ENCODE assay signal across 9 cellular contexts in genomic region chr11:65559535-65559934, GRCh38. TPM values are rescaled to one million over a fixed set of nuclear protein-coding genes. Genes with fewer than 3 reads are reported as not detected.
A peak's percentile ranks its signal among the peaks of the same experiment; 100 is the strongest.
DNase-seq lines count a peak whose midpoint lies in the region; ATAC-seq, FAIRE-seq and TF ChIP-seq lines count a peak whose summit lies in the region.
"Had no signal": no experiment of that assay in that cellular context is flagged by ENCODE, and none has a peak within 500 bp of the region (broad histone marks: within the 10 kb centered on the region; RNA-seq: fewer than 3 reads in every experiment).

No MANE protein-coding gene starts in this region.

- H3K4me3 ChIP-seq in ascending aorta = peak overlapping the region; percentile 79 to 82
- H3K4me3 ChIP-seq in mesodermal cell (ENCODE audit: extremely low read depth, insufficient read depth, low read length, poor library complexity, severe bottlenecking) = no peak overlapping the region
- no peak overlapping the region for H3K4me3 ChIP-seq in tibial nerve

- TF ChIP-seq EP300 in tibial nerve (IDR thresholded peaks at IDR 0.05) = no peak

- H3K4me1 ChIP-seq in ascending aorta (peaks cover 29 to 64% of the 10 kb centered on the region in 2 donors), mesodermal cell (ENCODE audit: control insufficient read depth, insufficient read depth, low read length, poor library complexity, severe bottlenecking) (peaks cover 51% of the 10 kb centered on the region), tibial nerve (peaks cover 0 to 59% (median 53%) of the 10 kb centered on the region in 4 donors)

- ATAC-seq in GM18505 (IDR thresholded peaks at IDR 0.05; ENCODE audit: unreplicated experiment) (no peak), GM21390 (IDR thresholded peaks at IDR 0.05; ENCODE audit: unreplicated experiment) (no peak)

- no peaks in the 10 kb centered on the region for H3K27me3 ChIP-seq in ascending aorta
- no peaks in the 10 kb centered on the region for H3K27me3 ChIP-seq in tibial nerve
- H3K27me3 ChIP-seq: BE2C had no signal

- no peak for FAIRE-seq in frontal cortex (lab: Jason Lieb, UNC)

- H3K36me3 ChIP-seq in ascending aorta (no peaks in the 10 kb centered on the region), mesodermal cell (ENCODE audit: control insufficient read depth, insufficient read depth, low read length) (no peaks in the 10 kb centered on the region), tibial nerve (no peaks in the 10 kb centered on the region)
- H3K36me3 ChIP-seq: BE2C had no signal

- H3K27ac ChIP-seq in ascending aorta (peak overlapping the region; percentile 97 to 99), mesodermal cell (ENCODE audit: low read depth, low read length, severe bottlenecking) (peak overlapping the region; percentile 50), tibial nerve (peak overlapping the region; percentile 95 to 98 (median 98))

- DNase-seq in activated CD8-positive, alpha-beta memory T cell treated with anti-CD3 and anti-CD28 coated beads for 24 hours = peak; percentile 58
- DNase-seq in activated CD8-positive, alpha-beta memory T cell treated with anti-CD3 and anti-CD28 coated beads, Interleukin-2, amount 50 U/mL, for 4 hours = no peak
- DNase-seq in ascending aorta (ENCODE audit: low spot score in 2 of 2) (no peak), tibial nerve (ENCODE audit: low spot score in 2 of 2) (no peak), frontal cortex (ENCODE audit: low spot score in 2 of 2) (no peak)
- DNase-seq: BE2C had no signal

- TF ChIP-seq CTCF in ascending aorta (IDR thresholded peaks at IDR 0.05) (no peak), tibial nerve (IDR thresholded peaks at IDR 0.05) (no peak)

- WGBS in mesodermal cell (ENCODE audit: insufficient coverage in 2 of 2), 2 experiments = 71 to 89% methylated on average over 3 to 4 of the region's 5 CpGs
- 63 to 65% methylated on average over 5 of the region's 5 CpGs for WGBS in tibial nerve, 2 donors

- TF ChIP-seq POLR2A in tibial nerve (IDR thresholded peaks at IDR 0.05) (no peak), GM18505 (IDR thresholded peaks at IDR 0.05; ENCODE audit: borderline replicate concordance, extremely low read depth, insufficient read depth, insufficient read length) (no peak)

- H3K9me3 ChIP-seq in ascending aorta (no peaks in the 10 kb centered on the region), mesodermal cell (ENCODE audit: control insufficient read depth, low read length) (no peaks in the 10 kb centered on the region), tibial nerve (no peaks in the 10 kb centered on the region)
- H3K9me3 ChIP-seq: BE2C had no signal

- intact Hi-C loops in ascending aorta (cut with DNase I) = loop anchor here (5.0 kb wide), 1 partner anchor 103 kb away; the partner anchor contains the start of gene RELA

RNA-seq across cellular contexts. Expression of gene LTBP3, which starts 1.4 kb away (rescaled TPM):
- 702 TPM for total RNA-seq in ascending aorta
- 24.9 TPM for polyA plus RNA-seq in mesodermal cell (2013, experiment 1 of 2)
- polyA plus RNA-seq in mesodermal cell (2013, experiment 2 of 2) = 23.5 TPM
- 100 to 1,000 TPM; 236 to 476 (median 386) TPM for total RNA-seq in tibial nerve
- total RNA-seq in frontal cortex = 17.5 TPM

RNA-seq across cellular contexts. Expression of gene ZNRD2, which starts 10.7 kb away (rescaled TPM):
- total RNA-seq in ascending aorta = 157 TPM
- 59.5 TPM for polyA plus RNA-seq in mesodermal cell (2013, experiment 1 of 2)
- 49.2 TPM for polyA plus RNA-seq in mesodermal cell (2013, experiment 2 of 2)
- 10 to 100 TPM; 49.6 to 70.8 (median 56.5) TPM for total RNA-seq in tibial nerve
- total RNA-seq in frontal cortex = 15.9 TPM

RNA-seq across cellular contexts. Expression of gene FAM89B, which starts 12.8 kb away (rescaled TPM):
- total RNA-seq in ascending aorta (104 TPM), tibial nerve (10 to 100 TPM; 40.8 to 55.3 (median 44.6) TPM), frontal cortex (19.6 TPM)
- 52.9 TPM for polyA plus RNA-seq in mesodermal cell (2013, experiment 1 of 2)
- 41.6 TPM for polyA plus RNA-seq in mesodermal cell (2013, experiment 2 of 2)

RNA-seq across cellular contexts. Expression of gene EHBP1L1, which starts 16.3 kb away (rescaled TPM):
- total RNA-seq in ascending aorta = 418 TPM
- 18.8 TPM for polyA plus RNA-seq in mesodermal cell (2013, experiment 1 of 2)
- polyA plus RNA-seq in mesodermal cell (2013, experiment 2 of 2) = 18.2 TPM
- total RNA-seq in tibial nerve = 100 to 1,000 TPM in 3 of 4 donors, 10 to 100 TPM in 1; 87.3 to 186 (median 110) TPM
- total RNA-seq in frontal cortex = 8.6 TPM

RNA-seq across cellular contexts. Expression of gene SCYL1, which starts 34.7 kb away (rescaled TPM):
- total RNA-seq in ascending aorta (220 TPM), tibial nerve (100 to 1,000 TPM; 109 to 128 (median 112) TPM), frontal cortex (39.1 TPM)
- 102 TPM for polyA plus RNA-seq in mesodermal cell (2013, experiment 1 of 2)
- 89.8 TPM for polyA plus RNA-seq in mesodermal cell (2013, experiment 2 of 2)

Comparison
In these comparisons a context has a peak if more than half of its experiments do, and no peak if none do; other contexts are left out.
1. H3K4me3 ChIP-seq: peak in ascending aorta (2 of 2); none in mesodermal cell (single experiment) and tibial nerve (0 of 4).
2. RNA of gene LTBP3, which starts 1.4 kb away (total RNA-seq): 702 TPM in ascending aorta (single experiment) and 236 to 476 TPM in tibial nerve; 17.5 TPM in frontal cortex (single experiment); every median in the first group is over 10 times any median in the second.
3. Peak in every context shown above with its lines, with median percentiles within 50 percentile points of each other: H3K27ac ChIP-seq.